Comparison of ENCODE assay signal across 9 cellular contexts in the genomic region with DNA sequence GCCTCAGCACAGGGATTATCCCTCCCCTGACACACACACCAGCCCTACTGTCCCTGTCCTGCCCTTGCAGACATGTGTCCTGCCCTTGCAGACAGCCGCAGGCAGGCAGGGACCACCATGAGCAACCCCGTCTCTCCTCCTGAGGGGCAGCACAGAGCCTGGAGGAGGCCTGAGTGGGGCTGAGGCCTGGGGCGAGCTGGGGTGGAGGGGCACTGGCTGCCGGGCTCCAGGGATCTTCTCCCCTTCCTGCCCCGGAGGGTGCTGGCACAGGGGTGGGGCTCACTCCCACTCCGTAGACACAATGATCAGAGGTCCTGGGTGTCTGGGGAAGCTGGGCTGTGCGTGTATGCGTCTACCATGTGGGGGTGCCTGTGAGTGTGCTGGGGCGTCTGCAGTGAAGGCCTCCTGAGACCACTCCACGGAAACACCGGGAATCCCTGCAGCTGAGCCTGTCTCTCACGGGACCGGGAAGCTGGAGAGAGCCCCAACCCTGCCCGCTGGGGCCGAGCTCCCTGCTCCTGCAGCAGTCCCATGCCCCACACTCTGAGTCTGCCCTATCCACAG.
DNase-seq lines count a peak whose midpoint lies in the region; ATAC-seq lines count a peak whose summit lies in the region.
"Had no signal": no experiment of that assay in that cellular context is flagged by ENCODE, and none has a peak within 500 bp of the region (broad histone marks: within the 10 kb centered on the region; RNA-seq: fewer than 3 reads in every experiment).

No MANE protein-coding gene starts in this region.

- H3K4me1 ChIP-seq in muscle layer of colon (ENCODE audit: insufficient read depth, low read length): peaks cover 52% of the 10 kb centered on the region

- H3K36me3 Mint-ChIP-seq in activated naive CD8-positive, alpha-beta T cell: no peaks in the 10 kb centered on the region

- peaks cover 61% of the 10 kb centered on the region for H3K4me1 Mint-ChIP-seq in activated naive CD8-positive, alpha-beta T cell (ENCODE audit: low read depth)

- H3K27me3 ChIP-seq in muscle layer of colon (ENCODE audit: control insufficient read depth in 1 of 2, insufficient read depth in 2 of 2, low read length in 2 of 2): no peaks in the 10 kb centered on the region

- no peaks in the 10 kb centered on the region for H3K27me3 Mint-ChIP-seq in activated naive CD8-positive, alpha-beta T cell

- in situ Hi-C loops in KBM-7 (cut with MboI; ENCODE audit: low pct_unique_long_range_greater_than_20kb, low sequenced_read_pairs): no loop called here

- peak; percentile 69 for DNase-seq in CD1c-positive myeloid dendritic cell (ENCODE audit: extremely low spot score)
- peak; percentile 60 for DNase-seq in KBM-7
- no peak for DNase-seq in activated effector memory CD4-positive, alpha-beta T cell treated with Interleukin-2 at 50 U/mL for 16 hours
- DNase-seq in kidney tubule cell (ENCODE audit: low spot score): no peak

- no peaks in the 10 kb centered on the region for H3K9me3 ChIP-seq in muscle layer of colon (ENCODE audit: low read length)

- H3K36me3 ChIP-seq in muscle layer of colon (ENCODE audit: insufficient read depth, low read length): no peaks in the 10 kb centered on the region

- H3K9ac ChIP-seq in muscle layer of colon (ENCODE audit: low read length): peak overlapping the region; percentile 27

- H3K9me3 Mint-ChIP-seq in activated naive CD8-positive, alpha-beta T cell (ENCODE audit: low read depth): no peaks in the 10 kb centered on the region

- H3K4me3 Mint-ChIP-seq in activated naive CD8-positive, alpha-beta T cell: peak overlapping the region; percentile 85

- peak overlapping the region; percentile 57 for H3K27ac ChIP-seq in muscle layer of colon (ENCODE audit: low read depth, low read length)
- H3K27ac ChIP-seq: epithelial cell of prostate had no signal

- ATAC-seq in HG02938 (IDR thresholded peaks at IDR 0.05; ENCODE audit: unreplicated experiment): no peak
- ATAC-seq in GM21360 (IDR thresholded peaks at IDR 0.05; ENCODE audit: unreplicated experiment): no peak

- peak overlapping the region; percentile 93 for H3K27ac Mint-ChIP-seq in activated naive CD8-positive, alpha-beta T cell

- peak overlapping the region in 1 of 2 donors; percentile 42 for H3K4me3 ChIP-seq in muscle layer of colon (ENCODE audit: low read depth in 1 of 2, low read length in 2 of 2)

Comparison
In these comparisons a context has a peak if more than half of its experiments do, and no peak if none do; other contexts are left out.
1. DNase-seq: peak in CD1c-positive myeloid dendritic cell (single experiment) and KBM-7 (single experiment); none in activated effector memory CD4-positive, alpha-beta T cell treated with Interleukin-2 at 50 U/mL for 16 hours (single experiment) and kidney tubule cell (single experiment).